In genomic region chr11:58525037-58525614, GRCh38 we compare ENCODE assay signal across 1 cellular context.
TF ChIP-seq lines count a peak whose summit lies in the region.

No MANE protein-coding gene starts in this region.

TF ChIP-seq in GM12878, 131 proteins besides CTCF, POLR2A, EP300 and RAD21 (continued from another document):
- no peak for TF ChIP-seq HSF1 (IDR thresholded peaks at IDR 0.05; ENCODE audit: low read depth, low read length)
- TF ChIP-seq CHD4 (IDR thresholded peaks at IDR 0.05), result no peak; the same call in 1 of the 2 replicates
- TF ChIP-seq NR2C2 (IDR thresholded peaks at IDR 0.05; ENCODE audit: borderline replicate concordance, control insufficient read depth, insufficient read length, low read depth), result no peak
- TF ChIP-seq EZH2 (IDR thresholded peaks at IDR 0.05; ENCODE audit: borderline replicate concordance, control insufficient read depth, low read depth, low read length), result no peak
- no peak for TF ChIP-seq SMARCA5 (IDR thresholded peaks at IDR 0.05)
- peak; percentile 81 for TF ChIP-seq ATF7 (IDR thresholded peaks at IDR 0.05; ENCODE audit: low read depth)
- no peak for TF ChIP-seq ZNF687 (IDR thresholded peaks at IDR 0.05)
- no peak for TF ChIP-seq MYB (IDR thresholded peaks at IDR 0.05; ENCODE audit: borderline replicate concordance, low read depth, low read length)
- TF ChIP-seq MXI1 (IDR thresholded peaks at IDR 0.05; ENCODE audit: low read depth, low read length), result no peak
- 0 out of 2 replicates have a peak, but pooled peaks have one; percentile 41 for TF ChIP-seq STAT3 (IDR thresholded peaks at IDR 0.05; ENCODE audit: low read depth, low read length)
- peak; percentile 15 to 57; a peak in 2 of 4 replicates for TF ChIP-seq BHLHE40 (IDR thresholded peaks at IDR 0.05; ENCODE audit: borderline replicate concordance in 1 of 2, low read depth in 2 of 2, low read length in 1 of 2)
